ENCODE assay signal across 25 cellular contexts in genomic region chr20:17456226-17456625, GRCh38.
"Had no signal": no experiment of that assay in that cellular context is flagged by ENCODE, and none has a peak within 500 bp of the region (broad histone marks: within the 10 kb centered on the region; RNA-seq: fewer than 3 reads in every experiment).

No MANE protein-coding gene starts in this region.

- H3K36me3 ChIP-seq: left lung, tibial artery had no signal

- FAIRE-seq: colon, frontal cortex, urothelium cell line had no signal

- H3K9me3 ChIP-seq: body of pancreas, left lung, tibial artery had no signal

- H3K79me2 ChIP-seq: parathyroid adenoma had no signal

- H3K4me1 Mint-ChIP-seq: nephron progenitor cell had no signal

- H3K27ac ChIP-seq: body of pancreas, left lung, parathyroid adenoma, skin epidermis, tibial artery had no signal

- ATAC-seq: activated CD4-positive, alpha-beta T cell treated with anti-CD3 and anti-CD28 coated beads for 36 hours; activated CD8-positive, alpha-beta memory T cell treated with anti-CD3 and anti-CD28 coated beads, Interleukin-2, amount 10 ng/mL, durations not matched to agents 7 days and 5 days; activated CD8-positive, alpha-beta T cell treated with anti-CD3 and anti-CD28 coated beads, Interleukin-2, amount 10 ng/mL, durations not matched to agents 7 days and 5 days; body of pancreas; left lung; right cardiac atrium; stimulated activated naive CD8-positive, alpha-beta T cell treated with anti-CD3 and anti-CD28 coated beads, Interleukin-15, amount 100 ng/mL, for 72 hours had no signal

- H3K27me3 ChIP-seq: body of pancreas had no signal

- H3K9me3 Mint-ChIP-seq: nephron progenitor cell; stimulated activated naive CD8-positive, alpha-beta T cell treated with anti-CD3 and anti-CD28 coated beads, Interleukin-15, amount 100 ng/mL, for 72 hours had no signal

- H3K4me3 Mint-ChIP-seq: activated CD4-positive, alpha-beta T cell treated with anti-CD3 and anti-CD28 coated beads for 36 hours; activated CD8-positive, alpha-beta memory T cell treated with anti-CD3 and anti-CD28 coated beads, Interleukin-2, amount 10 ng/mL, durations not matched to agents 7 days and 5 days; activated CD8-positive, alpha-beta T cell treated with anti-CD3 and anti-CD28 coated beads, Interleukin-2, amount 10 ng/mL, durations not matched to agents 7 days and 5 days; activated naive CD8-positive, alpha-beta T cell; nephron progenitor cell; stimulated activated naive CD8-positive, alpha-beta T cell treated with anti-CD3 and anti-CD28 coated beads, Interleukin-15, amount 100 ng/mL, for 72 hours had no signal

- H3K4me1 ChIP-seq: body of pancreas, left lung, parathyroid adenoma, tibial artery had no signal

- DNase-seq: activated CD4-positive, alpha-beta T cell treated with anti-CD3 and anti-CD28 coated beads for 36 hours; activated CD4-positive, CD25-positive, alpha-beta regulatory T cell; activated CD8-positive, alpha-beta memory T cell treated with anti-CD3 and anti-CD28 coated beads, Interleukin-2, amount 10 ng/mL, durations not matched to agents 7 days and 5 days; activated CD8-positive, alpha-beta T cell treated with anti-CD3 and anti-CD28 coated beads, Interleukin-2, amount 10 ng/mL, durations not matched to agents 7 days and 5 days; activated T-cell treated with anti-CD3 and anti-CD28 coated beads, Interleukin-2, amount 50 U/mL, for 48 hours; aorta; body of pancreas; effector memory CD4-positive, alpha-beta T cell; left lung; mesendoderm; nephron progenitor cell; right cardiac atrium; stimulated activated CD4-positive, alpha-beta T cell treated with anti-CD3 and anti-CD28 coated beads, Interleukin-12 subunit alpha, Interleukin-12 subunit beta, amount 100 ng/mL, for 4 hours; stimulated activated CD4-positive, alpha-beta T cell treated with anti-CD3 and anti-CD28 coated beads, Interleukin-4, amount 100 ng/mL, for 1 hour; stimulated activated naive CD8-positive, alpha-beta T cell treated with anti-CD3 and anti-CD28 coated beads, Interleukin-15, amount 100 ng/mL, for 72 hours; substantia nigra; tibial artery had no signal

- H3K4me3 ChIP-seq: body of pancreas, left lung, lung, skin epidermis, tibial artery had no signal

- H3K9ac ChIP-seq: parathyroid adenoma had no signal

- H3K36me3 Mint-ChIP-seq: activated naive CD8-positive, alpha-beta T cell had no signal

- H2AFZ ChIP-seq: parathyroid adenoma had no signal

- H3K27ac Mint-ChIP-seq: activated CD4-positive, alpha-beta T cell treated with anti-CD3 and anti-CD28 coated beads for 36 hours; activated CD8-positive, alpha-beta memory T cell treated with anti-CD3 and anti-CD28 coated beads, Interleukin-2, amount 10 ng/mL, durations not matched to agents 7 days and 5 days; activated CD8-positive, alpha-beta T cell treated with anti-CD3 and anti-CD28 coated beads, Interleukin-2, amount 10 ng/mL, durations not matched to agents 7 days and 5 days; activated naive CD8-positive, alpha-beta T cell; activated T-helper 2 cell treated with anti-CD3 and anti-CD28 coated beads, Interferon-gamma antibody, Interleukin-2, Interleukin-4, amounts not matched to agents 10 μg/mL and 5 μg/mL and 100 μg/mL, durations not matched to agents 14 hours and 24 hours and 36 hours; nephron progenitor cell; stimulated activated naive CD8-positive, alpha-beta T cell treated with anti-CD3 and anti-CD28 coated beads, Interleukin-15, amount 100 ng/mL, for 72 hours had no signal
